ENCODE assay signal across 14 cellular contexts in the genomic region with DNA sequence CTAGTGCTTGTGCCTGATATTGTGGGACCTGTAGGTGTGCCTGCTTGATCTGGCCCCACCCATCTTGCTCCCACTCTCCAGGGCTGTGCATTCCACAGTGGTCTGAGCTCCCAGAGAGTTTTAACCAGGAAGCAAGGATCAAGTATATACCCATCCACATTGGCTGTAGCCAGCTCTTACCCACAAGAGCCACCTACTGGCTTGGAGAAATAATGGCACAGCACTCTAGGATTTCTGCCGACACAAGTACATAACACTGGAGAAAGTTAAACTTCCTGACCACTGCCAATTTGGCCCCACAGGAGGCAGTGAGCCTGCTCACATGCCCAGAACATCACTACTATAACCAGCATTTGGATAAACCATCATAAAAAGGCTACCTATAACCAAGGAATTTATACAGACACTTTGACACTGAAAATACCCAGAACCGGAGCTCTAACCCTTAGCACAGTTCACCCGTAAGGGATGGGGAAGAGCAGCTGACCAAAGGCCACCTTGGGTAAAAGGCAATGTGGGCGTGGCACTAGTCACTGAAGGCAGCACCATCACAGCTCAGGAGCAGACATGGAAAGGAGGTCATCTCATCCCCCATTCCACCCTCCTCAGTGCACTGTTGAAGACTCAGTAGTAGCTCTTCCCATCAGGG.
DNase-seq lines count a peak whose midpoint lies in the region; ATAC-seq and TF ChIP-seq lines count a peak whose summit lies in the region.
"Had no signal": no experiment of that assay in that cellular context is flagged by ENCODE, and none has a peak within 500 bp of the region (broad histone marks: within the 10 kb centered on the region; RNA-seq: fewer than 3 reads in every experiment).

No MANE protein-coding gene starts in this region.

- DNase-seq in COLO829 (ENCODE audit: low spot score) (peak; percentile 59), WTC11 (ENCODE audit: low spot score) (peak; percentile 17), iPS-NIHi11 (ENCODE audit: low spot score) (peak; percentile 33), NCI-H187 (lab: John Stamatoyannopoulos, UW) (no peak), hypothalamus (lab: John Stamatoyannopoulos, UW) (no peak), NCI-H510A (lab: John Stamatoyannopoulos, UW) (no peak)
- DNase-seq in Jurkat, Clone E6-1 (ENCODE audit: low read depth, low spot score) = peak; percentile 10
- DNase-seq: activated CD4-positive, alpha-beta T cell treated with anti-CD3 and anti-CD28 coated beads for 48 hours; activated naive CD4-positive, alpha-beta T cell treated with anti-CD3 and anti-CD28 coated beads, Interleukin-2, amount 10 ng/mL, durations not matched to agents 7 days and 5 days; effector CD8-positive, alpha-beta T cell; left ventricle myocardium superior; MG63 had no signal

- H3K27ac Mint-ChIP-seq in WTC11 = no peak overlapping the region
- H3K27ac Mint-ChIP-seq: activated naive CD4-positive, alpha-beta T cell treated with anti-CD3 and anti-CD28 coated beads, Interleukin-2, amount 10 ng/mL, durations not matched to agents 7 days and 5 days had no signal

- POLR2A ChIA-PET in WTC11 (lab: Charles Lee) = no interaction called here

- ATAC-seq in WTC11 (peak; percentile 96), GM18511 (IDR thresholded peaks at IDR 0.05; ENCODE audit: unreplicated experiment) (no peak)
- ATAC-seq: left ventricle myocardium superior had no signal

- peak; percentile 26; the same call in 1 of the 2 replicates for TF ChIP-seq CTCF in WTC11 (IDR thresholded peaks at IDR 0.05)

- no peak overlapping the region for H3K4me3 Mint-ChIP-seq in WTC11
- H3K4me3 Mint-ChIP-seq: activated naive CD4-positive, alpha-beta T cell treated with anti-CD3 and anti-CD28 coated beads, Interleukin-2, amount 10 ng/mL, durations not matched to agents 7 days and 5 days had no signal

- CTCF ChIA-PET in WTC11 (lab: Charles Lee) = interaction anchor here (0.5 to 2.2 kb wide), 44 partner anchors 8 to 789 kb away, joined by 3 to 30 read pairs (median 3); partner anchors contain the start of gene BTBD3

- peaks cover 15% of the 10 kb centered on the region for H3K4me1 Mint-ChIP-seq in WTC11
- H3K4me1 Mint-ChIP-seq: activated naive CD4-positive, alpha-beta T cell treated with anti-CD3 and anti-CD28 coated beads, Interleukin-2, amount 10 ng/mL, durations not matched to agents 7 days and 5 days had no signal

- peaks cover 10% of the 10 kb centered on the region; the same call in 1 of the 2 replicates for H3K9me3 Mint-ChIP-seq in WTC11

- H3K36me3 Mint-ChIP-seq in WTC11 = no peaks in the 10 kb centered on the region
- H3K36me3 Mint-ChIP-seq: activated naive CD4-positive, alpha-beta T cell treated with anti-CD3 and anti-CD28 coated beads, Interleukin-2, amount 10 ng/mL, durations not matched to agents 7 days and 5 days had no signal

- H3K4me3 ChIP-seq in Jurkat, Clone E6-1 (ENCODE audit: low read length) = no peak overlapping the region
- H3K4me3 ChIP-seq: MG63, prostate gland had no signal

- H3K27me3 Mint-ChIP-seq in WTC11 (ENCODE audit: low read depth) = no peaks in the 10 kb centered on the region
- H3K27me3 Mint-ChIP-seq: activated naive CD4-positive, alpha-beta T cell treated with anti-CD3 and anti-CD28 coated beads, Interleukin-2, amount 10 ng/mL, durations not matched to agents 7 days and 5 days had no signal

TF ChIP-seq in WTC11, 78 proteins besides CTCF, POLR2A, EP300 and RAD21 (continues in another document):
- TF ChIP-seq NR1H2 (CRISPR knock-in tag; IDR thresholded peaks at IDR 0.05) (no peak), FOXJ3 (CRISPR knock-in tag; IDR thresholded peaks at IDR 0.05; ENCODE audit: borderline replicate concordance) (no peak), ZNF138 (CRISPR knock-in tag; conservative IDR thresholded peaks at IDR 0.05) (no peak), MXD4 (CRISPR knock-in tag; IDR thresholded peaks at IDR 0.05; ENCODE audit: borderline replicate concordance) (no peak), ZNF671 (CRISPR knock-in tag; IDR thresholded peaks at IDR 0.05) (no peak), USF2 (CRISPR knock-in tag; IDR thresholded peaks at IDR 0.05) (no peak), CBFB (CRISPR knock-in tag; IDR thresholded peaks at IDR 0.05; ENCODE audit: low read depth) (no peak), NFYB (CRISPR knock-in tag; conservative IDR thresholded peaks at IDR 0.05; ENCODE audit: low read depth) (no peak), GTF2I (CRISPR knock-in tag; conservative IDR thresholded peaks at IDR 0.05) (no peak), FOXK1 (CRISPR knock-in tag; IDR thresholded peaks at IDR 0.05) (no peak), CREB1 (CRISPR knock-in tag; IDR thresholded peaks at IDR 0.05) (no peak), SOX15 (CRISPR knock-in tag; IDR thresholded peaks at IDR 0.05) (no peak)
- TF ChIP-seq, protein P1, sequence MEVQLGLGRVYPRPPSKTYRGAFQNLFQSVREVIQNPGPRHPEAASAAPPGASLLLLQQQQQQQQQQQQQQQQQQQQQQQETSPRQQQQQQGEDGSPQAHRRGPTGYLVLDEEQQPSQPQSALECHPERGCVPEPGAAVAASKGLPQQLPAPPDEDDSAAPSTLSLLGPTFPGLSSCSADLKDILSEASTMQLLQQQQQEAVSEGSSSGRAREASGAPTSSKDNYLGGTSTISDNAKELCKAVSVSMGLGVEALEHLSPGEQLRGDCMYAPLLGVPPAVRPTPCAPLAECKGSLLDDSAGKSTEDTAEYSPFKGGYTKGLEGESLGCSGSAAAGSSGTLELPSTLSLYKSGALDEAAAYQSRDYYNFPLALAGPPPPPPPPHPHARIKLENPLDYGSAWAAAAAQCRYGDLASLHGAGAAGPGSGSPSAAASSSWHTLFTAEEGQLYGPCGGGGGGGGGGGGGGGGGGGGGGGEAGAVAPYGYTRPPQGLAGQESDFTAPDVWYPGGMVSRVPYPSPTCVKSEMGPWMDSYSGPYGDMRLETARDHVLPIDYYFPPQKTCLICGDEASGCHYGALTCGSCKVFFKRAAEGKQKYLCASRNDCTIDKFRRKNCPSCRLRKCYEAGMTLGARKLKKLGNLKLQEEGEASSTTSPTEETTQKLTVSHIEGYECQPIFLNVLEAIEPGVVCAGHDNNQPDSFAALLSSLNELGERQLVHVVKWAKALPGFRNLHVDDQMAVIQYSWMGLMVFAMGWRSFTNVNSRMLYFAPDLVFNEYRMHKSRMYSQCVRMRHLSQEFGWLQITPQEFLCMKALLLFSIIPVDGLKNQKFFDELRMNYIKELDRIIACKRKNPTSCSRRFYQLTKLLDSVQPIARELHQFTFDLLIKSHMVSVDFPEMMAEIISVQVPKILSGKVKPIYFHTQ (CRISPR knock-in tag; IDR thresholded peaks at IDR 0.05) = no peak
- TF ChIP-seq, protein P2, sequence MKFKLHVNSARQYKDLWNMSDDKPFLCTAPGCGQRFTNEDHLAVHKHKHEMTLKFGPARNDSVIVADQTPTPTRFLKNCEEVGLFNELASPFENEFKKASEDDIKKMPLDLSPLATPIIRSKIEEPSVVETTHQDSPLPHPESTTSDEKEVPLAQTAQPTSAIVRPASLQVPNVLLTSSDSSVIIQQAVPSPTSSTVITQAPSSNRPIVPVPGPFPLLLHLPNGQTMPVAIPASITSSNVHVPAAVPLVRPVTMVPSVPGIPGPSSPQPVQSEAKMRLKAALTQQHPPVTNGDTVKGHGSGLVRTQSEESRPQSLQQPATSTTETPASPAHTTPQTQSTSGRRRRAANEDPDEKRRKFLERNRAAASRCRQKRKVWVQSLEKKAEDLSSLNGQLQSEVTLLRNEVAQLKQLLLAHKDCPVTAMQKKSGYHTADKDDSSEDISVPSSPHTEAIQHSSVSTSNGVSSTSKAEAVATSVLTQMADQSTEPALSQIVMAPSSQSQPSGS (CRISPR knock-in tag; IDR thresholded peaks at IDR 0.05; ENCODE audit: borderline replicate concordance, low read depth) = no peak
- TF ChIP-seq, protein P3, sequence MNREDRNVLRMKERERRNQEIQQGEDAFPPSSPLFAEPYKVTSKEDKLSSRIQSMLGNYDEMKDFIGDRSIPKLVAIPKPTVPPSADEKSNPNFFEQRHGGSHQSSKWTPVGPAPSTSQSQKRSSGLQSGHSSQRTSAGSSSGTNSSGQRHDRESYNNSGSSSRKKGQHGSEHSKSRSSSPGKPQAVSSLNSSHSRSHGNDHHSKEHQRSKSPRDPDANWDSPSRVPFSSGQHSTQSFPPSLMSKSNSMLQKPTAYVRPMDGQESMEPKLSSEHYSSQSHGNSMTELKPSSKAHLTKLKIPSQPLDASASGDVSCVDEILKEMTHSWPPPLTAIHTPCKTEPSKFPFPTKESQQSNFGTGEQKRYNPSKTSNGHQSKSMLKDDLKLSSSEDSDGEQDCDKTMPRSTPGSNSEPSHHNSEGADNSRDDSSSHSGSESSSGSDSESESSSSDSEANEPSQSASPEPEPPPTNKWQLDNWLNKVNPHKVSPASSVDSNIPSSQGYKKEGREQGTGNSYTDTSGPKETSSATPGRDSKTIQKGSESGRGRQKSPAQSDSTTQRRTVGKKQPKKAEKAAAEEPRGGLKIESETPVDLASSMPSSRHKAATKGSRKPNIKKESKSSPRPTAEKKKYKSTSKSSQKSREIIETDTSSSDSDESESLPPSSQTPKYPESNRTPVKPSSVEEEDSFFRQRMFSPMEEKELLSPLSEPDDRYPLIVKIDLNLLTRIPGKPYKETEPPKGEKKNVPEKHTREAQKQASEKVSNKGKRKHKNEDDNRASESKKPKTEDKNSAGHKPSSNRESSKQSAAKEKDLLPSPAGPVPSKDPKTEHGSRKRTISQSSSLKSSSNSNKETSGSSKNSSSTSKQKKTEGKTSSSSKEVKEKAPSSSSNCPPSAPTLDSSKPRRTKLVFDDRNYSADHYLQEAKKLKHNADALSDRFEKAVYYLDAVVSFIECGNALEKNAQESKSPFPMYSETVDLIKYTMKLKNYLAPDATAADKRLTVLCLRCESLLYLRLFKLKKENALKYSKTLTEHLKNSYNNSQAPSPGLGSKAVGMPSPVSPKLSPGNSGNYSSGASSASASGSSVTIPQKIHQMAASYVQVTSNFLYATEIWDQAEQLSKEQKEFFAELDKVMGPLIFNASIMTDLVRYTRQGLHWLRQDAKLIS (CRISPR knock-in tag; IDR thresholded peaks at IDR 0.05; ENCODE audit: borderline replicate concordance) = no peak

Comparison
In these comparisons a context has a peak if more than half of its experiments do, and no peak if none do; other contexts are left out.
1. DNase-seq: peak in COLO829 (single experiment), Jurkat, Clone E6-1 (single experiment), WTC11 (single experiment) and iPS-NIHi11 (single experiment); none in NCI-H187 (0 of 2), hypothalamus (0 of 51) and NCI-H510A (single experiment).